In genomic region chr16:11586375-11586855, GRCh38 we compare ENCODE assay signal across 7 cellular contexts. TPM values are rescaled to one million over a fixed set of nuclear protein-coding genes. Genes with fewer than 3 reads are reported as not detected.
DNase-seq lines count a peak whose midpoint lies in the region; ATAC-seq lines count a peak whose summit lies in the region.

No MANE protein-coding gene starts in this region.

- DNase-seq in activated naive CD8-positive, alpha-beta T cell treated with anti-CD3 and anti-CD28 coated beads, Interleukin-2, amount 10 ng/mL, durations not matched to agents 7 days and 5 days: no peak
- peak in 1 of 2 donors; percentile 59 for DNase-seq in stimulated activated naive CD8-positive, alpha-beta T cell treated with anti-CD3 and anti-CD28 coated beads, Interleukin-15, amount 100 ng/mL, for 72 hours
- no peak for DNase-seq in GDM1 (lab: John Stamatoyannopoulos, UW)

- H3K4me3 Mint-ChIP-seq in activated naive CD8-positive, alpha-beta T cell treated with anti-CD3 and anti-CD28 coated beads, Interleukin-2, amount 10 ng/mL, durations not matched to agents 7 days and 5 days: peak overlapping the region; percentile 94
- H3K4me3 Mint-ChIP-seq in stimulated activated naive CD8-positive, alpha-beta T cell treated with anti-CD3 and anti-CD28 coated beads, Interleukin-15, amount 100 ng/mL, for 72 hours: peak overlapping the region; percentile 91

- H3K4me3 ChIP-seq in iPS-18c (ENCODE audit: insufficient read depth, low read depth, low read length): peak overlapping the region; percentile 71

- POLR2A ChIA-PET in activated naive CD8-positive, alpha-beta T cell treated with anti-CD3 and anti-CD28 coated beads, Interleukin-2, amount 10 ng/mL, durations not matched to agents 7 days and 5 days (lab: Charles Lee): interaction anchor here (0.6 to 2.7 kb wide), 14 partner anchors 9 to 211 kb away, joined by 3 to 20 read pairs (median 5); partner anchors contain the start of genes TXNDC11 and ZC3H7A

- peaks cover 10% of the 10 kb centered on the region for H3K27me3 Mint-ChIP-seq in activated naive CD8-positive, alpha-beta T cell treated with anti-CD3 and anti-CD28 coated beads, Interleukin-2, amount 10 ng/mL, durations not matched to agents 7 days and 5 days
- H3K27me3 Mint-ChIP-seq in stimulated activated naive CD8-positive, alpha-beta T cell treated with anti-CD3 and anti-CD28 coated beads, Interleukin-15, amount 100 ng/mL, for 72 hours: no peaks in the 10 kb centered on the region

- H3K4me1 Mint-ChIP-seq in activated naive CD8-positive, alpha-beta T cell treated with anti-CD3 and anti-CD28 coated beads, Interleukin-2, amount 10 ng/mL, durations not matched to agents 7 days and 5 days: peaks cover 42% of the 10 kb centered on the region
- H3K4me1 Mint-ChIP-seq in stimulated activated naive CD8-positive, alpha-beta T cell treated with anti-CD3 and anti-CD28 coated beads, Interleukin-15, amount 100 ng/mL, for 72 hours: peaks cover 50% of the 10 kb centered on the region

- peak overlapping the region; percentile 97 for H3K27ac Mint-ChIP-seq in activated naive CD8-positive, alpha-beta T cell treated with anti-CD3 and anti-CD28 coated beads, Interleukin-2, amount 10 ng/mL, durations not matched to agents 7 days and 5 days
- H3K27ac Mint-ChIP-seq in stimulated activated naive CD8-positive, alpha-beta T cell treated with anti-CD3 and anti-CD28 coated beads, Interleukin-15, amount 100 ng/mL, for 72 hours: peak overlapping the region; percentile 96

- H3K9me3 Mint-ChIP-seq in activated naive CD8-positive, alpha-beta T cell treated with anti-CD3 and anti-CD28 coated beads, Interleukin-2, amount 10 ng/mL, durations not matched to agents 7 days and 5 days: no peaks in the 10 kb centered on the region
- no peaks in the 10 kb centered on the region for H3K9me3 Mint-ChIP-seq in stimulated activated naive CD8-positive, alpha-beta T cell treated with anti-CD3 and anti-CD28 coated beads, Interleukin-15, amount 100 ng/mL, for 72 hours

- peaks cover 6% of the 10 kb centered on the region for H3K9me3 ChIP-seq in iPS-18c (ENCODE audit: control insufficient read depth, insufficient read depth, low read length)

- ATAC-seq in GM19035 (IDR thresholded peaks at IDR 0.05; ENCODE audit: unreplicated experiment) (peak; percentile 8), HG03066 (IDR thresholded peaks at IDR 0.05; ENCODE audit: low read depth, unreplicated experiment) (peak; percentile 4), GM18498 (IDR thresholded peaks at IDR 0.05; ENCODE audit: unreplicated experiment) (no peak)
- ATAC-seq in activated naive CD8-positive, alpha-beta T cell treated with anti-CD3 and anti-CD28 coated beads, Interleukin-2, amount 10 ng/mL, durations not matched to agents 7 days and 5 days (ENCODE audit: low read depth): no peak
- ATAC-seq in stimulated activated naive CD8-positive, alpha-beta T cell treated with anti-CD3 and anti-CD28 coated beads, Interleukin-15, amount 100 ng/mL, for 72 hours: peak; percentile 50

- peaks cover 5% of the 10 kb centered on the region for H3K36me3 Mint-ChIP-seq in activated naive CD8-positive, alpha-beta T cell treated with anti-CD3 and anti-CD28 coated beads, Interleukin-2, amount 10 ng/mL, durations not matched to agents 7 days and 5 days

RNA-seq across cellular contexts. Expression of gene LITAF, which starts 0.3 kb away (rescaled TPM):
- total RNA-seq in activated naive CD8-positive, alpha-beta T cell treated with anti-CD3 and anti-CD28 coated beads, Interleukin-2, amount 10 ng/mL, durations not matched to agents 7 days and 5 days: 100 to 1,000 TPM; 109 TPM

Comparison
In these comparisons a context has a peak if more than half of its experiments do, and no peak if none do; other contexts are left out.
1. ATAC-seq: peak in GM19035 (single experiment), HG03066 (single experiment) and stimulated activated naive CD8-positive, alpha-beta T cell treated with anti-CD3 and anti-CD28 coated beads, Interleukin-15, amount 100 ng/mL, for 72 hours (single experiment); none in activated naive CD8-positive, alpha-beta T cell treated with anti-CD3 and anti-CD28 coated beads, Interleukin-2, amount 10 ng/mL, durations not matched to agents 7 days and 5 days (single experiment) and GM18498 (single experiment).